23 cellular contexts compared by ENCODE assay signal in the genomic region with DNA sequence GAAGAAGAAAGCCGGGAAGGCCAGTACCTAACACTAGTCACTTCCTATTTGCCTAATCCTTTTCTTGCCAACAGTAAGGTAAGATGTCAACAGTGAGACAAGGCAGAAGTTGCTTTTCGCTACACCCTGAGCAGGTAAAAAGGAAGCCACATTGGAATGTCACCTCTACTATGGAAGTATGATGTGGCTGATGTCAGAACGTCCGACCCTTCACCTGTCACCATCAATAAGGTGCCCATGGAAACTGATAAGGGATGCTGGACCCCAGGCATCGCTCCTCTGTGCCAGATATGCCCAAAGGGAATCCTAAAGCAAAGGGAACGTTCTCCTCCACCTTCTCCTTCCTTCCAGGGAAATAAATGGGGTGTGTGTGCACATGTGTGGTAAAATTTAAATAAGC. TPM values are rescaled to one million over a fixed set of nuclear protein-coding genes. Genes with fewer than 3 reads are reported as not detected.
"Had no signal": no experiment of that assay in that cellular context is flagged by ENCODE, and none has a peak within 500 bp of the region (broad histone marks: within the 10 kb centered on the region; RNA-seq: fewer than 3 reads in every experiment).

No MANE protein-coding gene starts in this region.

- ATAC-seq: activated CD8-positive, alpha-beta T cell treated with anti-CD3 and anti-CD28 coated beads for 36 hours; body of pancreas; foreskin keratinocyte; heart left ventricle; naive thymus-derived CD4-positive, alpha-beta T cell; pancreas; T-cell had no signal

- DNase-seq: activated B cell treated with CpG ODN at 0.5 μM for 24 hours; activated CD4-positive, alpha-beta T cell treated with anti-CD3 and anti-CD28 coated beads, Interleukin-2, amount 50 U/mL, for 1 hour; activated CD8-positive, alpha-beta T cell treated with anti-CD3 and anti-CD28 coated beads for 36 hours; activated naive CD4-positive, alpha-beta T cell; activated T-cell treated with anti-CD3 and anti-CD28 coated beads for 4 hours; foreskin keratinocyte; midbrain; naive thymus-derived CD4-positive, alpha-beta T cell; pancreas; retina; stimulated activated CD4-positive, alpha-beta T cell treated with anti-CD3 and anti-CD28 coated beads, Interleukin-15, amount 100 ng/mL, for 24 hours; stimulated activated CD4-positive, alpha-beta T cell treated with anti-CD3 and anti-CD28 coated beads, Interleukin-2, amount 100 ng/mL, for 24 hours; stimulated activated naive CD4-positive, alpha-beta T cell; T-cell; uterus had no signal

- H3K4me1 ChIP-seq: body of pancreas, foreskin keratinocyte, pancreas, prostate gland had no signal

- H3K27ac ChIP-seq: body of pancreas, cardiac muscle cell, foreskin keratinocyte, pancreas, prostate gland, uterus had no signal

- H3K36me3 ChIP-seq: cardiac muscle cell, pancreas, prostate gland, uterus had no signal

- H3K27ac Mint-ChIP-seq: activated B cell treated with CpG ODN at 0.5 μM for 24 hours; activated CD8-positive, alpha-beta T cell treated with anti-CD3 and anti-CD28 coated beads for 36 hours; activated naive CD4-positive, alpha-beta T cell treated with anti-CD3 and anti-CD28 coated beads, Interleukin-2, amount 50 U/mL, for 72 hours; activated T-cell treated with anti-CD3 and anti-CD28 coated beads, Interleukin-2, amount 50 U/mL, for 72 hours; naive thymus-derived CD4-positive, alpha-beta T cell; T-cell had no signal

- H3K4me3 Mint-ChIP-seq: activated B cell treated with CpG ODN at 0.5 μM for 24 hours; activated CD8-positive, alpha-beta T cell treated with anti-CD3 and anti-CD28 coated beads for 36 hours; activated T-cell treated with anti-CD3 and anti-CD28 coated beads, Interleukin-2, amount 50 U/mL, for 72 hours; naive thymus-derived CD4-positive, alpha-beta T cell; T-cell had no signal

- H3K4me1 Mint-ChIP-seq: activated B cell treated with CpG ODN at 0.5 μM for 24 hours; naive thymus-derived CD4-positive, alpha-beta T cell; T-cell had no signal

- H3K9me3 ChIP-seq: body of pancreas, esophagus muscularis mucosa, heart left ventricle, pancreas, prostate gland, uterus had no signal

- H3K9me3 Mint-ChIP-seq: activated B cell treated with CpG ODN at 0.5 μM for 24 hours; activated CD8-positive, alpha-beta T cell treated with anti-CD3 and anti-CD28 coated beads for 36 hours; activated naive CD4-positive, alpha-beta T cell treated with anti-CD3 and anti-CD28 coated beads, Interleukin-2, amount 50 U/mL, for 72 hours; activated T-cell treated with anti-CD3 and anti-CD28 coated beads, Interleukin-2, amount 50 U/mL, for 72 hours; naive thymus-derived CD4-positive, alpha-beta T cell; T-cell had no signal

- H3K36me3 Mint-ChIP-seq: activated naive CD4-positive, alpha-beta T cell treated with anti-CD3 and anti-CD28 coated beads, Interleukin-2, amount 50 U/mL, for 72 hours; naive thymus-derived CD4-positive, alpha-beta T cell; T-cell had no signal

- H3K4me3 ChIP-seq: body of pancreas, cardiac muscle cell, esophagus muscularis mucosa, heart left ventricle, pancreas, prostate gland, uterus had no signal

- H3K27me3 ChIP-seq: body of pancreas, cardiac muscle cell, esophagus muscularis mucosa, foreskin keratinocyte, heart left ventricle, pancreas, uterus had no signal

- H3K27me3 Mint-ChIP-seq: activated B cell treated with CpG ODN at 0.5 μM for 24 hours had no signal

RNA-seq across cellular contexts. Expression of a gene that starts 34.3 kb away (rescaled TPM):
- total RNA-seq: activated B cell treated with CpG ODN at 0.5 μM for 24 hours; activated CD8-positive, alpha-beta T cell treated with anti-CD3 and anti-CD28 coated beads for 36 hours; T-helper 2 cell treated with Interferon-gamma antibody and Interleukin-4, amounts not matched to agents 100 ng/mL and 5 ng/mL, for 36 hours had no signal
- polyA plus RNA-seq: naive thymus-derived CD4-positive, alpha-beta T cell had no signal

RNA-seq across cellular contexts. Expression of a gene that starts 34.4 kb away (rescaled TPM):
- total RNA-seq: activated B cell treated with CpG ODN at 0.5 μM for 24 hours; activated CD8-positive, alpha-beta T cell treated with anti-CD3 and anti-CD28 coated beads for 36 hours; activated T-cell treated with anti-CD3 and anti-CD28 coated beads, Interleukin-2, amount 50 U/mL, for 72 hours; T-helper 2 cell treated with Interferon-gamma antibody and Interleukin-4, amounts not matched to agents 100 ng/mL and 5 ng/mL, for 36 hours had no signal
- polyA plus RNA-seq: naive thymus-derived CD4-positive, alpha-beta T cell had no signal
